ENCODE assay signal across 16 cellular contexts in genomic region chr14:72000907-72001306, GRCh38.
DNase-seq lines count a peak whose midpoint lies in the region; ATAC-seq and TF ChIP-seq lines count a peak whose summit lies in the region.
"Had no signal": no experiment of that assay in that cellular context is flagged by ENCODE, and none has a peak within 500 bp of the region (broad histone marks: within the 10 kb centered on the region; RNA-seq: fewer than 3 reads in every experiment).

No MANE protein-coding gene starts in this region.

- H3K36me3 ChIP-seq in heart left ventricle: no peaks in the 10 kb centered on the region
- H3K36me3 ChIP-seq: pancreas had no signal

- peaks cover 0 to 5% (median 0%) of the 10 kb centered on the region in 12 donors for H3K9me3 ChIP-seq in heart left ventricle
- H3K9me3 ChIP-seq: pancreas had no signal

- no peaks in the 10 kb centered on the region for H3K27me3 ChIP-seq in heart left ventricle
- H3K27me3 ChIP-seq: foreskin keratinocyte, pancreas had no signal

- TF ChIP-seq CTCF in heart left ventricle (IDR thresholded peaks at IDR 0.05): no peak

- no peak for TF ChIP-seq POLR2A in heart left ventricle (IDR thresholded peaks at IDR 0.05)

- H3K4me1 ChIP-seq in heart left ventricle: peaks cover 0 to 29% (median 5%) of the 10 kb centered on the region in 12 donors
- H3K4me1 ChIP-seq: foreskin keratinocyte, pancreas had no signal

- 39 to 62% (median 53%) methylated on average over 9 of the region's 9 CpGs for WGBS in heart left ventricle, 4 donors

- peak overlapping the region in 9 of 12 donors; percentile 10 to 77 (median 57) for H3K27ac ChIP-seq in heart left ventricle
- H3K27ac ChIP-seq: foreskin keratinocyte, pancreas had no signal

- intact Hi-C loops in heart left ventricle (cut with DNase I): loop anchor here in 3 of 10 donors (5.0 to 10.0 kb wide), 2 partner anchors 66 to 69 kb away; partner anchors contain the start of gene RGS6 (in 3 of the 3)
- intact Hi-C loops in posterior cingulate gyrus (cut with DNase I): no loop called here

- H3K4me3 ChIP-seq in heart left ventricle: peak overlapping the region in 2 of 12 donors; percentile 13 to 32
- H3K4me3 ChIP-seq: pancreas had no signal

- ATAC-seq in heart left ventricle (peak; percentile 79 to 95 (median 90)), GM19395 (IDR thresholded peaks at IDR 0.05; ENCODE audit: unreplicated experiment) (no peak)
- ATAC-seq in stimulated activated naive CD8-positive, alpha-beta T cell treated with anti-CD3 and anti-CD28 coated beads, Interleukin-15, Interleukin-2, amounts not matched to agents 100 U/mL and 50 U/mL, for 24 hours: no peak
- ATAC-seq: foreskin keratinocyte; pancreas; stimulated activated memory B cell treated with anti-CD40 and anti-IgM and Interleukin-4, amounts not matched to agents 10 μg/mL and 1 μg/mL and 100 μg/mL, for 72 hours had no signal

- DNase-seq in CD1c-positive myeloid dendritic cell (ENCODE audit: extremely low spot score) (peak; percentile 21), NOMO-1 treated with dmso at 0.1 percent for 144 hours (lab: John Stamatoyannopoulos, UW; ENCODE audit: unreplicated experiment) (peak; percentile 53), heart left ventricle (peak; percentile 35 to 84 (median 67)), posterior cingulate gyrus (peak in 7 of 10 donors; percentile 11 to 76 (median 41)), NCI-H2107 treated with DMSO at 0.1 percent for 48 hours (lab: John Stamatoyannopoulos, UW; ENCODE audit: unreplicated experiment) (no peak), COLO829 (ENCODE audit: low spot score) (no peak)
- no peak for DNase-seq in stimulated activated naive CD8-positive, alpha-beta T cell treated with anti-CD3 and anti-CD28 coated beads, Interleukin-15, Interleukin-2, amounts not matched to agents 100 U/mL and 50 U/mL, for 24 hours
- DNase-seq: CD4-positive, alpha-beta memory T cell; DMS79; foreskin keratinocyte; NCI-H1694; NCI-H345; pancreas; SHP77 treated with DMSO at 0.1 percent for 48 hours had no signal

Comparison
In these comparisons a context has a peak if more than half of its experiments do, and no peak if none do; other contexts are left out.
1. DNase-seq: peak in CD1c-positive myeloid dendritic cell (single experiment), NOMO-1 treated with dmso at 0.1 percent for 144 hours (single experiment), heart left ventricle (5 of 5) and posterior cingulate gyrus (7 of 10); none in NCI-H2107 treated with DMSO at 0.1 percent for 48 hours (single experiment), COLO829 (single experiment) and stimulated activated naive CD8-positive, alpha-beta T cell treated with anti-CD3 and anti-CD28 coated beads, Interleukin-15, Interleukin-2, amounts not matched to agents 100 U/mL and 50 U/mL, for 24 hours (single experiment).
2. ATAC-seq: peak in heart left ventricle (4 of 4); none in GM19395 (single experiment) and stimulated activated naive CD8-positive, alpha-beta T cell treated with anti-CD3 and anti-CD28 coated beads, Interleukin-15, Interleukin-2, amounts not matched to agents 100 U/mL and 50 U/mL, for 24 hours (single experiment).